In genomic region chr15:58934521-58934920, GRCh38 we compare ENCODE assay signal across 8 cellular contexts. TPM values are rescaled to one million over a fixed set of nuclear protein-coding genes. Genes with fewer than 3 reads are reported as not detected.
A peak's percentile ranks its signal among the peaks of the same experiment; 100 is the strongest.
DNase-seq lines count a peak whose midpoint lies in the region; ATAC-seq and TF ChIP-seq lines count a peak whose summit lies in the region.

No MANE protein-coding gene starts in this region.

- intact Hi-C loops in right cardiac atrium (cut with DNase I), result no loop called here
- intact Hi-C loops in ascending aorta (cut with DNase I), result loop anchor here (5.0 kb wide), 2 partner anchors 368 to 602 kb away; no protein-coding TSS in a partner anchor

- ATAC-seq in right cardiac atrium, result no peak
- ATAC-seq in GM21528 (IDR thresholded peaks at IDR 0.05; ENCODE audit: low FRiP score, unreplicated experiment), result no peak
- ATAC-seq in GM21515 (IDR thresholded peaks at IDR 0.05; ENCODE audit: unreplicated experiment), result no peak

- peaks cover 2% of the 10 kb centered on the region for H3K36me3 ChIP-seq in right atrium auricular region
- no peaks in the 10 kb centered on the region for H3K36me3 ChIP-seq in ascending aorta
- peaks cover 14% of the 10 kb centered on the region for H3K36me3 ChIP-seq in mesodermal cell (ENCODE audit: control insufficient read depth, insufficient read depth, low read length)

- H3K27ac ChIP-seq in right atrium auricular region, result peak overlapping the region; percentile 97 to 99
- no peak overlapping the region for H3K27ac ChIP-seq in right cardiac atrium (ENCODE audit: low read length)
- H3K27ac ChIP-seq in ascending aorta, result peak overlapping the region; percentile 98
- peak overlapping the region; percentile 99 for H3K27ac ChIP-seq in mesodermal cell (ENCODE audit: low read depth, low read length, severe bottlenecking)

- TF ChIP-seq CTCF in right atrium auricular region (IDR thresholded peaks at IDR 0.05) (no peak), ascending aorta (IDR thresholded peaks at IDR 0.05) (no peak)

- H3K4me3 ChIP-seq in right atrium auricular region, result peak overlapping the region; percentile 86 to 89
- H3K4me3 ChIP-seq in right cardiac atrium (ENCODE audit: low read length), result no peak overlapping the region
- H3K4me3 ChIP-seq in ascending aorta, result peak overlapping the region; percentile 83 to 92
- H3K4me3 ChIP-seq in mesodermal cell (ENCODE audit: extremely low read depth, insufficient read depth, low read length, poor library complexity, severe bottlenecking), result peak overlapping the region; percentile 90

- WGBS in right cardiac atrium, result 75% methylated on average over 4 of the region's 4 CpGs
- WGBS in mesodermal cell (ENCODE audit: insufficient coverage in 2 of 2), 2 experiments, result 90 to 100% methylated on average over 1 to 3 of the region's 4 CpGs

- H3K27me3 ChIP-seq in right atrium auricular region (no peaks in the 10 kb centered on the region), right cardiac atrium (ENCODE audit: control insufficient read depth, insufficient read depth) (no peaks in the 10 kb centered on the region), ascending aorta (no peaks in the 10 kb centered on the region)

- H3K9me3 ChIP-seq in right atrium auricular region (no peaks in the 10 kb centered on the region), right cardiac atrium (ENCODE audit: control insufficient read depth, low read length) (no peaks in the 10 kb centered on the region), ascending aorta (no peaks in the 10 kb centered on the region), mesodermal cell (ENCODE audit: control insufficient read depth, low read length) (no peaks in the 10 kb centered on the region)

- DNase-seq in right atrium auricular region (ENCODE audit: low spot score), result no peak
- no peak for DNase-seq in right cardiac atrium
- DNase-seq in ascending aorta (ENCODE audit: low spot score in 2 of 2), result no peak
- DNase-seq in NCI-H1092 (lab: John Stamatoyannopoulos, UW), result no peak
- DNase-seq in NCI-H2227 treated with DMSO at 0.1 percent for 48 hours (lab: John Stamatoyannopoulos, UW), result no peak

- H3K4me1 ChIP-seq in right atrium auricular region, result peaks cover 0 to 25% of the 10 kb centered on the region in 2 donors
- no peaks in the 10 kb centered on the region for H3K4me1 ChIP-seq in right cardiac atrium (ENCODE audit: control insufficient read depth, insufficient read depth, low read length)
- peaks cover 0 to 13% of the 10 kb centered on the region in 2 donors for H3K4me1 ChIP-seq in ascending aorta
- H3K4me1 ChIP-seq in mesodermal cell (ENCODE audit: control insufficient read depth, insufficient read depth, low read length, poor library complexity, severe bottlenecking), result peaks cover 3% of the 10 kb centered on the region

RNA-seq across cellular contexts. Expression of gene SLTM, which starts 1.0 kb away (rescaled TPM):
- 10 to 100 TPM; 39.9 to 62.3 TPM for total RNA-seq in right atrium auricular region
- total RNA-seq in right cardiac atrium, result 10 to 100 TPM; 44.0 to 69.3 (median 55.0) TPM
- 43.7 TPM for polyA plus RNA-seq in right cardiac atrium
- total RNA-seq in ascending aorta, result 109 TPM
- 65.9 TPM for polyA plus RNA-seq in mesodermal cell (2013, experiment 1 of 2)
- polyA plus RNA-seq in mesodermal cell (2013, experiment 2 of 2), result 61.1 TPM

RNA-seq across cellular contexts. Expression of gene RNF111, which starts 52.9 kb away (rescaled TPM):
- total RNA-seq in right atrium auricular region (10 to 100 TPM in 1 of 2 donors, 1 to 10 TPM in 1; 9.3 to 15.6 TPM), right cardiac atrium (10 to 100 TPM; 22.6 to 29.4 (median 25.0) TPM), ascending aorta (12.2 TPM)
- polyA plus RNA-seq in right cardiac atrium, result 8.0 TPM
- 24.4 TPM for polyA plus RNA-seq in mesodermal cell (2013, experiment 1 of 2)
- polyA plus RNA-seq in mesodermal cell (2013, experiment 2 of 2), result 23.6 TPM
